ENCODE assay signal across 10 cellular contexts in the genomic region with DNA sequence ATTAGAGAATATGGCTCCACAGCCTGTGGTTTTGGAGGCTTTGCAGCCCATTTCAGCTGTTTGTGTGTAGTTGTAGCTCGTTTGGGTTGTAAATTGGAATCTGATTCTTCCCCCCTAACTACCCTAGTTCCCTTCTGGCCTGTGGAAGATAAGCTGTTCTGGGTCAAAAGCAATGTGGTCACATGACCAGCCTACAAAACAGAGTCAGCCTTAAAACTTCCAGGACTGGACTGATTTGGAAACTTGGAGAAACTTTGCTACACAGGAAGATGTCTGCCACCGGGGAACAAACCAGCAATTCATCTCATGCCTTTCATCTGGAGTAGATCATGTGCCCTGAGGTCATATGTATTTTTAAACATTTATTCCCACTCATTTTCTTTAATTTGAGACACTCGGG.
DNase-seq lines count a peak whose midpoint lies in the region; ATAC-seq and TF ChIP-seq lines count a peak whose summit lies in the region.
"Had no signal": no experiment of that assay in that cellular context is flagged by ENCODE, and none has a peak within 500 bp of the region (broad histone marks: within the 10 kb centered on the region; RNA-seq: fewer than 3 reads in every experiment).

No MANE protein-coding gene starts in this region.

- ATAC-seq in HG03439 (IDR thresholded peaks at IDR 0.05; ENCODE audit: unreplicated experiment): no peak

- peak overlapping the region; percentile 95 for H3K27ac Mint-ChIP-seq in progenitor cell of endocrine pancreas
- H3K27ac Mint-ChIP-seq: immature natural killer cell had no signal

- no peak for TF ChIP-seq CTCF in left ventricle myocardium inferior (IDR thresholded peaks at IDR 0.05; ENCODE audit: borderline replicate concordance)
- TF ChIP-seq CTCF in progenitor cell of endocrine pancreas (IDR thresholded peaks at IDR 0.05; ENCODE audit: unreplicated experiment): no peak

- peaks cover 54% of the 10 kb centered on the region for H3K4me1 Mint-ChIP-seq in progenitor cell of endocrine pancreas (ENCODE audit: low read depth)
- H3K4me1 Mint-ChIP-seq: immature natural killer cell had no signal

- no peak overlapping the region for H3K4me3 Mint-ChIP-seq in progenitor cell of endocrine pancreas (ENCODE audit: low read depth)
- H3K4me3 Mint-ChIP-seq: immature natural killer cell had no signal

- H3K9me3 ChIP-seq in left ventricle myocardium inferior (replicated peaks): no peaks in the 10 kb centered on the region
- H3K9me3 ChIP-seq: ascending aorta had no signal

- peaks cover 8% of the 10 kb centered on the region for H3K4me1 ChIP-seq in left ventricle myocardium inferior
- H3K4me1 ChIP-seq: ascending aorta had no signal

- DNase-seq in CMK (ENCODE audit: low read depth) (peak; percentile 27), amniotic epithelial cell (ENCODE audit: low read depth) (peak; percentile 98), left ventricle myocardium inferior (no peak), progenitor cell of endocrine pancreas (ENCODE audit: low spot score, unreplicated experiment) (no peak), HuH-7.5 (ENCODE audit: low spot score) (no peak), NCI-H2107 (lab: John Stamatoyannopoulos, UW) (no peak), NCI-H2171 (lab: John Stamatoyannopoulos, UW) (no peak)
- DNase-seq: immature natural killer cell had no signal

- H3K36me3 ChIP-seq in left ventricle myocardium inferior: no peaks in the 10 kb centered on the region
- H3K36me3 ChIP-seq: ascending aorta had no signal

- peaks cover 6% of the 10 kb centered on the region for H3K36me3 Mint-ChIP-seq in progenitor cell of endocrine pancreas (ENCODE audit: insufficient read depth)
- H3K36me3 Mint-ChIP-seq: immature natural killer cell had no signal

- intact Hi-C loops in left ventricle myocardium inferior (cut with micrococcal nuclease): no loop called here

- H3K4me3 ChIP-seq in left ventricle myocardium inferior: no peak overlapping the region
- H3K4me3 ChIP-seq: ascending aorta had no signal

- peak overlapping the region; percentile 6 for H3K27ac ChIP-seq in left ventricle myocardium inferior (replicated peaks)
- H3K27ac ChIP-seq: ascending aorta had no signal

- no peaks in the 10 kb centered on the region for H3K9me3 Mint-ChIP-seq in progenitor cell of endocrine pancreas (ENCODE audit: low read depth)
- H3K9me3 Mint-ChIP-seq: immature natural killer cell had no signal

- H3K27me3 ChIP-seq in left ventricle myocardium inferior (ENCODE audit: low read depth): no peaks in the 10 kb centered on the region
- H3K27me3 ChIP-seq: ascending aorta had no signal

- no peaks in the 10 kb centered on the region for H3K27me3 Mint-ChIP-seq in progenitor cell of endocrine pancreas

Comparison
In these comparisons a context has a peak if more than half of its experiments do, and no peak if none do; other contexts are left out.
1. DNase-seq: peak in CMK (single experiment) and amniotic epithelial cell (single experiment); none in left ventricle myocardium inferior (single experiment), progenitor cell of endocrine pancreas (single experiment), HuH-7.5 (single experiment), NCI-H2107 (single experiment) and NCI-H2171 (single experiment).